Comparison of ENCODE assay signal across 8 cellular contexts in genomic region chr19:38315657-38316476, GRCh38. TPM values are rescaled to one million over a fixed set of nuclear protein-coding genes. Genes with fewer than 3 reads are reported as not detected.
DNase-seq lines count a peak whose midpoint lies in the region; ATAC-seq and TF ChIP-seq lines count a peak whose summit lies in the region.

YIF1B (minus strand) TSS chr19:38315947; CDS start chr19:38315917, 30 bp downstream.

- H3K4me1 Mint-ChIP-seq in activated naive CD4-positive, alpha-beta T cell treated with anti-CD3 and anti-CD28 coated beads, Interleukin-2, amount 10 ng/mL, durations not matched to agents 7 days and 5 days: peaks cover 61% of the 10 kb centered on the region

- peak within 1 kb of the TSS; percentile 76 for H3K4me3 Mint-ChIP-seq in activated naive CD4-positive, alpha-beta T cell treated with anti-CD3 and anti-CD28 coated beads, Interleukin-2, amount 10 ng/mL, durations not matched to agents 7 days and 5 days

- CTCF ChIA-PET in activated naive CD4-positive, alpha-beta T cell treated with anti-CD3 and anti-CD28 coated beads, Interleukin-2, amount 10 ng/mL, durations not matched to agents 7 days and 5 days (lab: Charles Lee): no interaction called here

- no peak for TF ChIP-seq EP300 in gastroesophageal sphincter (IDR thresholded peaks at IDR 0.05)

- no peaks in the 10 kb centered on the region for H3K9me3 ChIP-seq in SK-N-MC (ENCODE audit: low read depth, low read length)
- H3K9me3 ChIP-seq in gastroesophageal sphincter: no peaks in the 10 kb centered on the region

- TF ChIP-seq POLR2A in gastroesophageal sphincter (IDR thresholded peaks at IDR 0.05): peak in 1 of 2 donors; percentile 19

- H3K9me3 Mint-ChIP-seq in activated naive CD4-positive, alpha-beta T cell treated with anti-CD3 and anti-CD28 coated beads, Interleukin-2, amount 10 ng/mL, durations not matched to agents 7 days and 5 days: no peaks in the 10 kb centered on the region

- H3K9ac ChIP-seq in SK-N-MC (ENCODE audit: insufficient read length): peak within 1 kb of the TSS; percentile 65

- peaks cover 15% of the 10 kb centered on the region for H3K27me3 ChIP-seq in gastroesophageal sphincter

- H3K4me3 ChIP-seq in GM08714 (ENCODE audit: low read length) (peak within 1 kb of the TSS; percentile 97), SK-N-MC (peak within 1 kb of the TSS; percentile 76), gastroesophageal sphincter (peak within 1 kb of the TSS; percentile 57 to 61)

- DNase-seq in NCI-H1048 (lab: John Stamatoyannopoulos, UW) (peak; percentile 90), SK-N-MC (ENCODE audit: low read depth, low spot score) (peak; percentile 73), non-pigmented ciliary epithelial cell (ENCODE audit: low read depth) (peak; percentile 91), substantia nigra (lab: John Stamatoyannopoulos, UW) (peak; percentile 74 to 99 (median 95))
- DNase-seq in activated naive CD4-positive, alpha-beta T cell treated with anti-CD3 and anti-CD28 coated beads, Interleukin-2, amount 10 ng/mL, durations not matched to agents 7 days and 5 days: peak; percentile 97

- peaks cover 10% of the 10 kb centered on the region for H3K36me3 Mint-ChIP-seq in activated naive CD4-positive, alpha-beta T cell treated with anti-CD3 and anti-CD28 coated beads, Interleukin-2, amount 10 ng/mL, durations not matched to agents 7 days and 5 days

- H3K27ac ChIP-seq in SK-N-MC (no peak within 1 kb of the TSS), gastroesophageal sphincter (peak within 1 kb of the TSS; percentile 66 to 88 (median 82)), substantia nigra (ENCODE audit: low read depth, low read length, poor library complexity, severe bottlenecking) (peak within 1 kb of the TSS; percentile 81)

- peaks cover 0 to 46% (median 14%) of the 10 kb centered on the region in 3 donors for H3K4me1 ChIP-seq in gastroesophageal sphincter

- WGBS in gastroesophageal sphincter (ENCODE audit: low coverage in 1 of 2), 2 donors: 5 to 6% methylated on average over 11 to 19 of the region's 64 CpGs

- ATAC-seq in HG02588 (IDR thresholded peaks at IDR 0.05; ENCODE audit: unreplicated experiment) (peak; percentile 85), gastroesophageal sphincter (peak; percentile 97)

- peak within 1 kb of the TSS; percentile 90 for H3K27ac Mint-ChIP-seq in activated naive CD4-positive, alpha-beta T cell treated with anti-CD3 and anti-CD28 coated beads, Interleukin-2, amount 10 ng/mL, durations not matched to agents 7 days and 5 days

- no peaks in the 10 kb centered on the region for H3K36me3 ChIP-seq in SK-N-MC (ENCODE audit: insufficient read depth, low read length)
- no peaks in the 10 kb centered on the region for H3K36me3 ChIP-seq in gastroesophageal sphincter

- TF ChIP-seq CTCF in gastroesophageal sphincter (IDR thresholded peaks at IDR 0.05): peak in 1 of 4 experiments; percentile 8

- peaks cover 3% of the 10 kb centered on the region for H3K27me3 Mint-ChIP-seq in activated naive CD4-positive, alpha-beta T cell treated with anti-CD3 and anti-CD28 coated beads, Interleukin-2, amount 10 ng/mL, durations not matched to agents 7 days and 5 days

RNA-seq across cellular contexts. Expression of gene YIF1B, which starts in this region (rescaled TPM):
- total RNA-seq in gastroesophageal sphincter: 10 to 100 TPM; 14.0 to 20.7 (median 17.1) TPM
